Comparison of ENCODE assay signal across 31 cellular contexts in the genomic region with DNA sequence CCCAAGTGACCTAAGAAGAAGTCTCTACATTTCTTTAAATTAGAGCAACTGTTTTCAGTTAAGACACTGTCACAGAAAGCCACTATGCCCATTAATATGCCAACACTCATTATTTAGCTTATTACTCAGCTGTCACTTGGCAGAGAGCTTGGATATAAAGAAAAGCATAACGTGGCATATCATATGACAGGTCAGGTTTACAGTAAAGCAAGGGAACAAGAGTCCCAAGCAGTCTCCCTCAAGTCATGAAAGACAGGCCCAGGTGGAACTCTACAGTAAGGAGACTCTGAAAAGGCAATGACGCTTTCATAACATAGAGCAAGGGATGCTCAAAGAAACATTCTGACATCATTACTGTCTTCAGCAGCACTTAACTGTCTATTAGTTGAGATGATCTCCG. TPM values are rescaled to one million over a fixed set of nuclear protein-coding genes. Genes with fewer than 3 reads are reported as not detected.
DNase-seq lines count a peak whose midpoint lies in the region; ATAC-seq and TF ChIP-seq lines count a peak whose summit lies in the region.
"Had no signal": no experiment of that assay in that cellular context is flagged by ENCODE, and none has a peak within 500 bp of the region (broad histone marks: within the 10 kb centered on the region; RNA-seq: fewer than 3 reads in every experiment).

No MANE protein-coding gene starts in this region.

- peak overlapping the region; percentile 63; the same call in 1 of the 2 replicates for H3K4me3 ChIP-seq in DOHH2 (ENCODE audit: low read length)
- H3K4me3 ChIP-seq in neural cell (ENCODE audit: low read length): peak overlapping the region; percentile 36
- H3K4me3 ChIP-seq: K562, skin epidermis, thyroid gland had no signal

- no peaks in the 10 kb centered on the region for H3K4me1 Mint-ChIP-seq in activated T-helper 17 cell treated with anti-CD3 and anti-CD28 coated beads, Interleukin-2, amount 50 U/mL, for 72 hours
- H3K4me1 Mint-ChIP-seq: activated naive CD4-positive, alpha-beta T cell treated with anti-CD3 and anti-CD28 coated beads, Interleukin-2, amount 10 ng/mL, durations not matched to agents 7 days and 5 days had no signal

- no peak for TF ChIP-seq EP300 in neural cell (conservative IDR thresholded peaks at IDR 0.05; ENCODE audit: poor library complexity, severe bottlenecking)

- H4K20me1 ChIP-seq in DOHH2 (ENCODE audit: control insufficient read depth, insufficient read depth, low read depth, low read length): no peaks in the 10 kb centered on the region
- H4K20me1 ChIP-seq in neural cell (ENCODE audit: insufficient read depth): no peaks in the 10 kb centered on the region

- H3F3A ChIP-seq in DOHH2 (ENCODE audit: control insufficient read depth, insufficient read depth) (peaks cover 3% of the 10 kb centered on the region; the same call in 1 of the 2 replicates), neural cell (ENCODE audit: insufficient read depth, low read length, poor library complexity, severe bottlenecking) (no peaks in the 10 kb centered on the region)

- H3K27ac ChIP-seq in DOHH2 (ENCODE audit: low read depth, low read length): no peak overlapping the region
- no peak overlapping the region for H3K27ac ChIP-seq in neural cell (ENCODE audit: low read length)
- H3K27ac ChIP-seq: gastrocnemius medialis, skin epidermis, thyroid gland had no signal

- H3K27ac Mint-ChIP-seq in activated T-helper 17 cell treated with anti-CD3 and anti-CD28 coated beads, Interleukin-2, amount 50 U/mL, for 72 hours: no peak overlapping the region
- H3K27ac Mint-ChIP-seq: activated naive CD4-positive, alpha-beta T cell treated with anti-CD3 and anti-CD28 coated beads, Interleukin-2, amount 10 ng/mL, durations not matched to agents 7 days and 5 days; B cell; CD8-positive, alpha-beta T cell; endodermal cell; H9; immature natural killer cell; stimulated activated naive CD8-positive, alpha-beta T cell treated with anti-CD3 and anti-CD28 coated beads, Interleukin-15, Interleukin-2, amounts not matched to agents 100 ng/mL and 50 ng/mL, for 24 hours; WTC11 had no signal

- ATAC-seq in activated T-helper 17 cell treated with anti-CD3 and anti-CD28 coated beads, Interleukin-2, amount 50 U/mL, for 72 hours (replicated peaks): peak; percentile 52
- ATAC-seq: CD8-positive, alpha-beta T cell; esophagus mucosa; gastrocnemius medialis; K562; left lobe of liver; WTC11 had no signal

- H3K27me3 ChIP-seq in DOHH2 (ENCODE audit: control insufficient read depth, low read length) (no peaks in the 10 kb centered on the region), neural cell (ENCODE audit: insufficient read depth, low read depth, low read length) (no peaks in the 10 kb centered on the region)
- H3K27me3 ChIP-seq: gastrocnemius medialis, thyroid gland had no signal

- TF ChIP-seq CTCF in DOHH2 (IDR thresholded peaks at IDR 0.05; ENCODE audit: low read depth, low read length, poor library complexity, severe bottlenecking) (no peak), neural cell (IDR thresholded peaks at IDR 0.05; ENCODE audit: poor library complexity, severe bottlenecking) (no peak)

- H3K36me3 Mint-ChIP-seq in activated T-helper 17 cell treated with anti-CD3 and anti-CD28 coated beads, Interleukin-2, amount 50 U/mL, for 72 hours (ENCODE audit: low read depth): no peaks in the 10 kb centered on the region
- H3K36me3 Mint-ChIP-seq: activated naive CD4-positive, alpha-beta T cell treated with anti-CD3 and anti-CD28 coated beads, Interleukin-2, amount 10 ng/mL, durations not matched to agents 7 days and 5 days; CD8-positive, alpha-beta T cell; immature natural killer cell had no signal

- H3K79me2 ChIP-seq in DOHH2 (ENCODE audit: control insufficient read depth, low read length) (peaks cover 78% of the 10 kb centered on the region), neural cell (replicated peaks; ENCODE audit: insufficient read depth, low read length) (peaks cover 45% of the 10 kb centered on the region)

- DNase-seq in LHCN-M2 (ENCODE audit: low read depth) (peak; percentile 56), globus pallidus (ENCODE audit: low spot score) (no peak), NCI-H128 (lab: John Stamatoyannopoulos, UW; ENCODE audit: unreplicated experiment) (no peak)
- no peak for DNase-seq in activated effector memory CD4-positive, alpha-beta T cell treated with Interleukin-2 at 50 U/mL for 16 hours
- DNase-seq: activated naive CD4-positive, alpha-beta T cell treated with anti-CD3 and anti-CD28 coated beads, Interleukin-2, amount 10 ng/mL, durations not matched to agents 7 days and 5 days; CD8-positive, alpha-beta T cell; cortex of kidney; DMS153; endodermal cell; gastrocnemius medialis; GF-D8; H9; hypothalamus; immature natural killer cell; mesendoderm; NCI-H1417; NCI-H2081 treated with DMSO at 0.1 percent for 48 hours; NCI-H510A; nucleus accumbens; SHP77; thyroid gland had no signal

- H3K9me2 ChIP-seq in DOHH2 (replicated peaks; ENCODE audit: control insufficient read depth, low read length) (no peaks in the 10 kb centered on the region), neural cell (ENCODE audit: insufficient read depth, low read length) (no peaks in the 10 kb centered on the region)

- H3K4me1 ChIP-seq in DOHH2 (ENCODE audit: control insufficient read depth, low read length): peaks cover 63% of the 10 kb centered on the region
- H3K4me1 ChIP-seq: thyroid gland had no signal

- peak overlapping the region; percentile 77 for H3K4me2 ChIP-seq in DOHH2 (ENCODE audit: low read length)
- peak overlapping the region; percentile 8 for H3K4me2 ChIP-seq in neural cell (ENCODE audit: low read length)

- H3K4me3 Mint-ChIP-seq in activated T-helper 17 cell treated with anti-CD3 and anti-CD28 coated beads, Interleukin-2, amount 50 U/mL, for 72 hours: no peak overlapping the region
- H3K4me3 Mint-ChIP-seq: activated naive CD4-positive, alpha-beta T cell treated with anti-CD3 and anti-CD28 coated beads, Interleukin-2, amount 10 ng/mL, durations not matched to agents 7 days and 5 days; B cell; CD8-positive, alpha-beta T cell; endodermal cell; H9; immature natural killer cell; stimulated activated naive CD8-positive, alpha-beta T cell treated with anti-CD3 and anti-CD28 coated beads, Interleukin-15, Interleukin-2, amounts not matched to agents 100 ng/mL and 50 ng/mL, for 24 hours; WTC11 had no signal

- H2AFZ ChIP-seq in neural cell (ENCODE audit: low read depth, low read length): no peak overlapping the region

- H3K27me3 Mint-ChIP-seq in activated T-helper 17 cell treated with anti-CD3 and anti-CD28 coated beads, Interleukin-2, amount 50 U/mL, for 72 hours: peaks cover 20% of the 10 kb centered on the region

- peaks cover 3% of the 10 kb centered on the region; the same call in 1 of the 2 replicates for H3K9me3 ChIP-seq in DOHH2 (ENCODE audit: control insufficient read depth, insufficient read depth, low read length)
- H3K9me3 ChIP-seq in neural cell (ENCODE audit: low read length): no peaks in the 10 kb centered on the region
- H3K9me3 ChIP-seq: gastrocnemius medialis, thyroid gland had no signal

- TF ChIP-seq RAD21 in neural cell (conservative IDR thresholded peaks at IDR 0.05): no peak

- H3K9ac ChIP-seq in neural cell (ENCODE audit: low read length): no peak overlapping the region

- H3K36me3 ChIP-seq in DOHH2 (ENCODE audit: control insufficient read depth, low read length) (peaks cover 41% of the 10 kb centered on the region), neural cell (ENCODE audit: insufficient read depth, low read length) (no peaks in the 10 kb centered on the region)
- H3K36me3 ChIP-seq: gastrocnemius medialis, thyroid gland had no signal

- no peaks in the 10 kb centered on the region for H3K9me3 Mint-ChIP-seq in activated T-helper 17 cell treated with anti-CD3 and anti-CD28 coated beads, Interleukin-2, amount 50 U/mL, for 72 hours
- H3K9me3 Mint-ChIP-seq: activated naive CD4-positive, alpha-beta T cell treated with anti-CD3 and anti-CD28 coated beads, Interleukin-2, amount 10 ng/mL, durations not matched to agents 7 days and 5 days; CD8-positive, alpha-beta T cell; immature natural killer cell; stimulated activated naive CD8-positive, alpha-beta T cell treated with anti-CD3 and anti-CD28 coated beads, Interleukin-15, Interleukin-2, amounts not matched to agents 100 ng/mL and 50 ng/mL, for 24 hours had no signal

TF ChIP-seq in neural cell, 6 proteins besides CTCF, POLR2A, EP300 and RAD21 (continues in another document):
- TF ChIP-seq EZH2 (IDR thresholded peaks at IDR 0.05; ENCODE audit: borderline replicate concordance, insufficient read depth, low read length, poor library complexity, severe bottlenecking) (no peak), SMC3 (conservative IDR thresholded peaks at IDR 0.05; ENCODE audit: poor library complexity) (no peak), MXI1 (conservative IDR thresholded peaks at IDR 0.05; ENCODE audit: poor library complexity, severe bottlenecking) (no peak), POLR2AphosphoS5 (IDR thresholded peaks at IDR 0.05) (no peak), TAF1 (IDR thresholded peaks at IDR 0.05; ENCODE audit: low read depth) (no peak)

RNA-seq across cellular contexts. Expression of gene LHFPL6, which starts 6.3 kb away (rescaled TPM):
- 30.0 and 37.2 TPM in 2 replicates for total RNA-seq in LHCN-M2 (2014; rRNA removed)
- polyA plus RNA-seq in LHCN-M2 (2012): 34.3 TPM
- 1 to 10 TPM; 1.1 to 7.5 TPM for total RNA-seq in activated T-helper 17 cell treated with anti-CD3 and anti-CD28 coated beads, Interleukin-2, amount 50 U/mL, for 72 hours
- polyA plus RNA-seq in neural cell: 36.3 and 38.7 TPM in 2 replicates
- polyA minus RNA-seq in neural cell: 26.1 and 30.8 TPM in 2 replicates
- total RNA-seq: B cell; CD8-positive, alpha-beta T cell had no signal
- polyA plus RNA-seq: K562 had no signal

RNA-seq across cellular contexts. Expression of gene COG6, which starts 58.8 kb away (rescaled TPM):
- 29.5 and 32.2 TPM in 2 replicates for total RNA-seq in LHCN-M2 (2014; rRNA removed)
- polyA plus RNA-seq in LHCN-M2 (2012): 10.8 TPM
- 10 to 100 TPM; 31.3 to 47.3 TPM for total RNA-seq in activated T-helper 17 cell treated with anti-CD3 and anti-CD28 coated beads, Interleukin-2, amount 50 U/mL, for 72 hours
- polyA plus RNA-seq in neural cell: 23.1 and 27.3 TPM in 2 replicates
- polyA minus RNA-seq in neural cell: 63.8 and 91.9 TPM in 2 replicates
